21 cellular contexts compared by ENCODE assay signal in the genomic region with DNA sequence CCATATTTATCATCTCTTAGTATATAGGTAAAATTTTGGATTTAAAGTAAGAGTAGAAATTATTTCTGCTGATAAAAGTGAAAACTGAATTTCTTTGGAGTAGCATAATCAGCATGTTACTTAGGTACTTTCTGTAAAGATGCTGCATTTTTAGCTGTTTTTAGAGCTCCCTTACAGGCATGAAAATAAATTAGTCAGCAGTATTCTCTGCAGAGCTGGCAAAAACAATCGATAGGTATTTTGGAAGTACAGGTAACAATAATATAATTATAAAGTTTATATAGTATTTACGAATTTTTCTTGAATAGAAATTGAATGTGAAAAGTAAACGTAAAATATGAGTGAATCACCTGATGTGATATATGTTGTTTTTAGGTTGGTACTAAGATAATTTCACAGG.
"Had no signal": no experiment of that assay in that cellular context is flagged by ENCODE, and none has a peak within 500 bp of the region (broad histone marks: within the 10 kb centered on the region; RNA-seq: fewer than 3 reads in every experiment).

No MANE protein-coding gene starts in this region.

- DNase-seq: dorsolateral prefrontal cortex; effector CD4-positive, alpha-beta T cell; heart left ventricle; hippocampal formation; islet precursor cell; natural killer cell; occipital lobe; ovary; stimulated activated CD4-positive, alpha-beta T cell treated with anti-CD3 and anti-CD28 coated beads, Interleukin-2, amount 100 ng/mL, for 24 hours; stimulated activated CD4-positive, alpha-beta T cell treated with anti-CD3 and anti-CD28 coated beads, Interleukin-4, amount 100 ng/mL, for 24 hours; stimulated activated naive CD4-positive, alpha-beta T cell treated with Interleukin-2 at 50 U/mL for 16 hours; stomach; thyroid gland; trophoblast cell had no signal

- H3K36me3 ChIP-seq: ovary, thyroid gland had no signal

- FAIRE-seq: colon, frontal cortex had no signal

- ATAC-seq: heart left ventricle; left lobe of liver; natural killer cell; sciatic nerve; stimulated activated effector memory CD8-positive, alpha-beta T cell treated with anti-CD3 and anti-CD28 coated beads, Interleukin-12 subunit alpha, Interleukin-12 subunit beta, amount 100 ng/mL, for 72 hours had no signal

- H3K9me3 ChIP-seq: heart left ventricle, ovary, stomach, thyroid gland, vagina had no signal

- H3K27ac ChIP-seq: ovary, stomach, thyroid gland, vagina had no signal

- H3K27me3 ChIP-seq: dorsolateral prefrontal cortex, heart left ventricle, ovary, stomach, thyroid gland, vagina had no signal

- H3K4me3 ChIP-seq: dorsolateral prefrontal cortex, heart left ventricle, lung, ovary, stomach, thyroid gland, vagina had no signal
